Comparison of ENCODE assay signal across 17 cellular contexts in genomic region chr9:73118898-73119554, GRCh38. TPM values are rescaled to one million over a fixed set of nuclear protein-coding genes. Genes with fewer than 3 reads are reported as not detected.
DNase-seq lines count a peak whose midpoint lies in the region; ATAC-seq and TF ChIP-seq lines count a peak whose summit lies in the region.
"Had no signal": no experiment of that assay in that cellular context is flagged by ENCODE, and none has a peak within 500 bp of the region (broad histone marks: within the 10 kb centered on the region; RNA-seq: fewer than 3 reads in every experiment).

No MANE protein-coding gene starts in this region.

- no peaks in the 10 kb centered on the region for H3K79me2 ChIP-seq in osteoblast (ENCODE audit: insufficient read depth, low read length)
- H3K79me2 ChIP-seq: parathyroid adenoma had no signal

- ATAC-seq in gastroesophageal sphincter (no peak), WTC11 (no peak)

- 43 to 55% methylated on average over 4 of the region's 4 CpGs for WGBS in esophagus squamous epithelium, 2 donors
- WGBS in gastroesophageal sphincter (ENCODE audit: low coverage in 1 of 2), 2 donors: 81 to 84% methylated on average over 3 to 4 of the region's 4 CpGs

- TF ChIP-seq POLR2A in esophagus squamous epithelium (IDR thresholded peaks at IDR 0.05): no peak
- TF ChIP-seq POLR2A in gastroesophageal sphincter (IDR thresholded peaks at IDR 0.05): no peak

- no peaks in the 10 kb centered on the region for H3K9me3 Mint-ChIP-seq in WTC11
- H3K9me3 Mint-ChIP-seq: stimulated activated naive CD8-positive, alpha-beta T cell treated with anti-CD3 and anti-CD28 coated beads, Interleukin-15, Interleukin-2, amounts not matched to agents 100 ng/mL and 50 ng/mL, for 24 hours had no signal

- H3K4me3 ChIP-seq in esophagus squamous epithelium (no peak overlapping the region), osteoblast (ENCODE audit: insufficient read depth, low read length) (no peak overlapping the region), gastroesophageal sphincter (no peak overlapping the region)

- peak overlapping the region; percentile 24 for H3K4me2 ChIP-seq in osteoblast (ENCODE audit: insufficient read depth, low read length)

- CTCF ChIA-PET in WTC11 (lab: Charles Lee): no interaction called here

- H3K27ac Mint-ChIP-seq in WTC11: no peak overlapping the region
- H3K27ac Mint-ChIP-seq: activated naive CD8-positive, alpha-beta T cell; stimulated activated naive CD8-positive, alpha-beta T cell treated with anti-CD3 and anti-CD28 coated beads, Interleukin-15, Interleukin-2, amounts not matched to agents 100 ng/mL and 50 ng/mL, for 24 hours had no signal

- no peaks in the 10 kb centered on the region for H4K20me1 ChIP-seq in osteoblast (ENCODE audit: insufficient read depth, low read length)

- H3K4me3 Mint-ChIP-seq in WTC11: no peak overlapping the region
- H3K4me3 Mint-ChIP-seq: activated naive CD8-positive, alpha-beta T cell; stimulated activated naive CD8-positive, alpha-beta T cell treated with anti-CD3 and anti-CD28 coated beads, Interleukin-15, Interleukin-2, amounts not matched to agents 100 ng/mL and 50 ng/mL, for 24 hours had no signal

- H2AFZ ChIP-seq in osteoblast (ENCODE audit: low read length): no peak overlapping the region
- H2AFZ ChIP-seq: parathyroid adenoma had no signal

- no peaks in the 10 kb centered on the region for H3K4me1 Mint-ChIP-seq in WTC11

- H3K36me3 ChIP-seq in esophagus squamous epithelium: no peaks in the 10 kb centered on the region
- no peaks in the 10 kb centered on the region for H3K36me3 ChIP-seq in osteoblast (ENCODE audit: insufficient read depth, low read length)
- H3K36me3 ChIP-seq in gastroesophageal sphincter: no peaks in the 10 kb centered on the region

- POLR2A ChIA-PET in WTC11 (lab: Charles Lee): no interaction called here

- intact Hi-C loops in esophagus squamous epithelium (cut with DNase I): no loop called here

- H3K27ac ChIP-seq in esophagus squamous epithelium (peak overlapping the region; percentile 49 to 89 (median 80)), osteoblast (ENCODE audit: low read depth, low read length) (peak overlapping the region; percentile 78), gastroesophageal sphincter (no peak overlapping the region)
- H3K27ac ChIP-seq: parathyroid adenoma had no signal

- H3K9me3 ChIP-seq in esophagus squamous epithelium: no peaks in the 10 kb centered on the region
- no peaks in the 10 kb centered on the region for H3K9me3 ChIP-seq in osteoblast (ENCODE audit: low read depth, low read length)
- no peaks in the 10 kb centered on the region for H3K9me3 ChIP-seq in gastroesophageal sphincter

- peaks cover 9 to 81% (median 10%) of the 10 kb centered on the region in 3 donors for H3K4me1 ChIP-seq in esophagus squamous epithelium
- H3K4me1 ChIP-seq in osteoblast (ENCODE audit: insufficient read depth, low read length): peaks cover 26% of the 10 kb centered on the region
- H3K4me1 ChIP-seq in gastroesophageal sphincter: no peaks in the 10 kb centered on the region
- H3K4me1 ChIP-seq: parathyroid adenoma had no signal

- H3K27me3 ChIP-seq in esophagus squamous epithelium (no peaks in the 10 kb centered on the region), osteoblast (ENCODE audit: insufficient read depth, low read length) (no peaks in the 10 kb centered on the region), gastroesophageal sphincter (no peaks in the 10 kb centered on the region)

- H3K27me3 Mint-ChIP-seq in WTC11 (ENCODE audit: low read depth): no peaks in the 10 kb centered on the region
- H3K27me3 Mint-ChIP-seq: activated naive CD8-positive, alpha-beta T cell; stimulated activated naive CD8-positive, alpha-beta T cell treated with anti-CD3 and anti-CD28 coated beads, Interleukin-15, Interleukin-2, amounts not matched to agents 100 ng/mL and 50 ng/mL, for 24 hours had no signal

- DNase-seq in GM04504 (ENCODE audit: low read depth) (peak; percentile 58), RKO (ENCODE audit: low spot score) (peak; percentile 35), esophagus squamous epithelium (lab: John Stamatoyannopoulos, UW) (no peak), osteoblast (ENCODE audit: insufficient read length, low spot score, missing footprints) (peak; percentile 88), amygdala (lab: John Stamatoyannopoulos, UW) (no peak), WTC11 (ENCODE audit: low spot score) (no peak)
- DNase-seq in stimulated activated CD4-positive, alpha-beta T cell treated with anti-CD3 and anti-CD28 coated beads, Interleukin-2, amount 100 ng/mL, for 48 hours: no peak
- DNase-seq: hippocampal formation; midbrain; NCI-H1092 treated with DMSO at 0.1 percent for 48 hours; NCI-H510A; Right ventricle myocardium superior; stimulated activated CD4-positive, alpha-beta T cell treated with anti-CD3 and anti-CD28 coated beads, Interleukin-2, amount 100 ng/mL, for 24 hours had no signal

- H3K36me3 Mint-ChIP-seq in WTC11: no peaks in the 10 kb centered on the region
- H3K36me3 Mint-ChIP-seq: activated naive CD8-positive, alpha-beta T cell had no signal

- TF ChIP-seq EP300 in gastroesophageal sphincter (IDR thresholded peaks at IDR 0.05): no peak

- TF ChIP-seq CTCF in esophagus squamous epithelium (IDR thresholded peaks at IDR 0.05) (no peak), osteoblast (IDR thresholded peaks at IDR 0.05; ENCODE audit: extremely low read depth, low read depth, low read length) (no peak), gastroesophageal sphincter (IDR thresholded peaks at IDR 0.05) (no peak), WTC11 (IDR thresholded peaks at IDR 0.05) (no peak)

TF ChIP-seq in WTC11, 78 proteins besides CTCF, POLR2A, EP300 and RAD21:
- TF ChIP-seq ERG (CRISPR knock-in tag; IDR thresholded peaks at IDR 0.05) (no peak), HMGXB4 (CRISPR knock-in tag; IDR thresholded peaks at IDR 0.05) (no peak), EMX1 (CRISPR knock-in tag; IDR thresholded peaks at IDR 0.05) (no peak), MXD4 (CRISPR knock-in tag; IDR thresholded peaks at IDR 0.05; ENCODE audit: borderline replicate concordance) (no peak), PRRX2 (CRISPR knock-in tag; IDR thresholded peaks at IDR 0.05) (no peak), ZNF423 (CRISPR knock-in tag; IDR thresholded peaks at IDR 0.05) (no peak)

RNA-seq across cellular contexts. Expression of gene ANXA1, which starts 32.6 kb away (rescaled TPM):
- 1,000 to 10,000 TPM; 5,313 to 9,451 (median 7,147) TPM for total RNA-seq in esophagus squamous epithelium
- total RNA-seq in osteoblast: 803 and 816 TPM in 2 replicates
- 100 to 1,000 TPM; 228 to 763 (median 356) TPM for total RNA-seq in gastroesophageal sphincter
- 1.1 to 2.1 TPM (median 1.7 TPM) in 3 replicates for total RNA-seq in WTC11 (2021)

Comparison
In these comparisons a context has a peak if more than half of its experiments do, and no peak if none do; other contexts are left out.
1. DNase-seq: peak in GM04504 (single experiment), RKO (single experiment) and osteoblast (single experiment); none in esophagus squamous epithelium (single experiment), amygdala (0 of 56), WTC11 (single experiment) and stimulated activated CD4-positive, alpha-beta T cell treated with anti-CD3 and anti-CD28 coated beads, Interleukin-2, amount 100 ng/mL, for 48 hours (0 of 2).
2. H3K27ac ChIP-seq: peak in esophagus squamous epithelium (4 of 4) and osteoblast (single experiment); none in gastroesophageal sphincter (0 of 4).
3. RNA of gene ANXA1, which starts 32.6 kb away (total RNA-seq): 5,313 to 9,451 TPM in esophagus squamous epithelium, 803 to 816 TPM in osteoblast and 228 to 763 TPM in gastroesophageal sphincter; 1.1 to 2.1 TPM in WTC11; every median in the first group is over 10 times any median in the second.